1 cellular context compared by ENCODE assay signal in genomic region chr5:134370871-134371833, GRCh38.
TF ChIP-seq lines count a peak whose summit lies in the region.

TSS of gene UBE2B (plus strand) at chr5:134371569. CDS start at chr5:134371596, 27 bp downstream.

TF ChIP-seq in liver, 16 proteins besides CTCF, POLR2A, EP300 and RAD21 (continued from another document):
- TF ChIP-seq RXRA (IDR thresholded peaks at IDR 0.05) (peak; percentile 32 to 62), EGR1 (IDR thresholded peaks at IDR 0.05; ENCODE audit: low read depth in 2 of 2) (peak; percentile 74 to 88), FOXA2 (IDR thresholded peaks at IDR 0.05) (peak; percentile 89), ZBTB33 (IDR thresholded peaks at IDR 0.05) (peak; percentile 58)
